Comparison of ENCODE assay signal across 1 cellular context in the genomic region with DNA sequence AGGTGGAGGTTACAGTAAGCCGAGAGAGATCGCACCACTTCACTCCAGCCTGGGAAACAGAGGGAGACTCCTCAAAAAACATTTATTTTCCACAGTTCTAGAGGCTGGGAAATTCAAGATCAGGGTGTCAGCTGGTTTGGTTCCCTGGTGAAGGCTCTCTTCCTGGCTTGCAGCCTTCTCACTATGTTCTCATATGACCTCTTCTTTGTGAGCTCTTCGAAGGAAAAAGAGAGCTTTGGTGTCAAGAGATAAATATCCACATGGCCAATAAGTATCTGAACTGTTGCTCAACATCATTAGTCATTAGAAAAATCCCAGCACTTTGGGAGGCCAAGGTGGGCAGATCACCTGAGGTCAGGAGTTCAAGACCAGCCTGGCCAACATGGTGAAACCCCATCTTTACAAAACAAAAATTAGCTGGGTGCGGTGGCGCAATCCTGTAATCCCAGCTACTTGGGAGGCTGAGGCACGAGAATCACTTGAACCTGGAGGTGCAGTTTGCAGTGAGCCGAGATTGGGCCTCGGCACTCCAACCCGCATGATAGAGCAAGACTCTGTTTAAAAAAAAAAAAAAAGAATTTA.
TF ChIP-seq lines count a peak whose summit lies in the region.

No MANE protein-coding gene starts in this region.

TF ChIP-seq in HepG2, 621 proteins besides CTCF, POLR2A, EP300 and RAD21:
- TF ChIP-seq CEBPB (IDR thresholded peaks at IDR 0.05; ENCODE audit: borderline replicate concordance, low read depth, low read length) = peak; percentile 33
- no peak for TF ChIP-seq ZNF777 (CRISPR knock-in tag; IDR thresholded peaks at IDR 0.05)
- no peak for TF ChIP-seq TAF15 (IDR thresholded peaks at IDR 0.05; ENCODE audit: low read depth, low read length, poor library complexity, severe bottlenecking)
